ENCODE assay signal across 28 cellular contexts in the genomic region with DNA sequence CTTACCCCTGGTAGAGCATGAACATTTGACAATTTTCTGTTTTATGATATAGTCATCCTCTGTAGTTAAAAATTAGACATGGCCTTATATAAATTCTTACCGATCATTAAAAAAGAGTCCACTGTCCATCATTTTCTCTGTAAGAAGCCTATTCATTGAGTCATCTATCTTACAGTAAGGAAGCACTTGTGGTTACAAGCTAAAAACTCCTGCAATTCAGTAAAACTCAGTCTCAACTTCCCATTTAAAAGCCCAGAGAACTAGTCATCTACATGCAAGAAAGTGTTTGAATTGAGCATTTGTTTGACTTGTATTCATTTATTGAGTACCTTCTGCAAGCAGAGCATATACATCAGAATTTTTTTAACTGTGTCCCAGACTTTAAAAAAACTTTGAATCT.
DNase-seq lines count a peak whose midpoint lies in the region; ATAC-seq, FAIRE-seq and TF ChIP-seq lines count a peak whose summit lies in the region.
"Had no signal": no experiment of that assay in that cellular context is flagged by ENCODE, and none has a peak within 500 bp of the region (broad histone marks: within the 10 kb centered on the region; RNA-seq: fewer than 3 reads in every experiment).

No MANE protein-coding gene starts in this region.

- peaks cover 2% of the 10 kb centered on the region for H3K27me3 Mint-ChIP-seq in activated T-helper 1 cell treated with anti-CD3 and anti-CD28 coated beads, Interleukin-12 subunit alpha, Interleukin-12 subunit beta, Interleukin-2, Interleukin-4 antibody, amounts not matched to agents 30 ng/mL and 10 ng/mL and 1 ng/mL, durations not matched to agents 14 hours and 24 hours and 36 hours (ENCODE audit: insufficient read depth)

- no peak for FAIRE-seq in bronchial epithelial cell (lab: Jason Lieb, UNC)
- FAIRE-seq: GM12892 had no signal

- intact Hi-C loops in activated T-helper 1 cell treated with anti-CD3 and anti-CD28 coated beads, Interleukin-12 subunit alpha, Interleukin-12 subunit beta, Interleukin-2, Interleukin-4 antibody, amounts not matched to agents 30 ng/mL and 10 ng/mL and 1 ng/mL, durations not matched to agents 14 hours and 24 hours and 36 hours (cut with micrococcal nuclease) = no loop called here
- intact Hi-C loops in lower leg skin (cut with DNase I; ENCODE audit: low total_unique reads) = no loop called here

- no peak overlapping the region for H3K4me3 ChIP-seq in bronchial epithelial cell (ENCODE audit: low read depth, low read length)
- no peak overlapping the region for H3K4me3 ChIP-seq in tibial nerve
- H3K4me3 ChIP-seq in lower leg skin (ENCODE audit: low read depth, poor library complexity, severe bottlenecking) = no peak overlapping the region
- H3K4me3 ChIP-seq: prostate gland, suprapubic skin had no signal

- 42 to 64% methylated on average over 1 of the region's 1 CpG for WGBS in tibial nerve, 2 donors
- WGBS in lower leg skin, 2 donors = 86 to 91% methylated on average over 1 of the region's 1 CpG

- H3K27ac Mint-ChIP-seq in activated T-helper 1 cell treated with anti-CD3 and anti-CD28 coated beads, Interleukin-12 subunit alpha, Interleukin-12 subunit beta, Interleukin-2, Interleukin-4 antibody, amounts not matched to agents 30 ng/mL and 10 ng/mL and 1 ng/mL, durations not matched to agents 14 hours and 24 hours and 36 hours = no peak overlapping the region
- H3K27ac Mint-ChIP-seq: activated CD4-positive, alpha-beta memory T cell treated with anti-CD3 and anti-CD28 coated beads, Interleukin-2, amount 10 ng/mL, durations not matched to agents 7 days and 5 days; activated naive CD4-positive, alpha-beta T cell treated with anti-CD3 and anti-CD28 coated beads, Interleukin-2, amount 50 U/mL, for 72 hours; activated T-helper 17 cell treated with anti-CD3 and anti-CD28 coated beads, Interleukin-2, amount 50 U/mL, for 72 hours; CD4-positive, CD25-positive, alpha-beta regulatory T cell; effector memory CD8-positive, alpha-beta T cell; HFFc6; memory B cell had no signal

- ATAC-seq in GM18498 (IDR thresholded peaks at IDR 0.05; ENCODE audit: unreplicated experiment) = no peak
- ATAC-seq: activated naive CD4-positive, alpha-beta T cell treated with anti-CD3 and anti-CD28 coated beads, Interleukin-2, amount 50 U/mL, for 72 hours; activated T-helper 17 cell treated with anti-CD3 and anti-CD28 coated beads, Interleukin-2, amount 50 U/mL, for 72 hours; effector memory CD8-positive, alpha-beta T cell; left colon had no signal

- H3K27me3 ChIP-seq in bronchial epithelial cell (ENCODE audit: control insufficient read depth, insufficient read depth, low read length) = no peaks in the 10 kb centered on the region
- H3K27me3 ChIP-seq in tibial nerve = no peaks in the 10 kb centered on the region
- H3K27me3 ChIP-seq: suprapubic skin had no signal

- H3K27ac ChIP-seq in tibial nerve = no peak overlapping the region
- H3K27ac ChIP-seq: prostate gland, suprapubic skin had no signal

- no peak overlapping the region for H3K4me3 Mint-ChIP-seq in activated T-helper 1 cell treated with anti-CD3 and anti-CD28 coated beads, Interleukin-12 subunit alpha, Interleukin-12 subunit beta, Interleukin-2, Interleukin-4 antibody, amounts not matched to agents 30 ng/mL and 10 ng/mL and 1 ng/mL, durations not matched to agents 14 hours and 24 hours and 36 hours
- H3K4me3 Mint-ChIP-seq: activated CD4-positive, alpha-beta memory T cell treated with anti-CD3 and anti-CD28 coated beads, Interleukin-2, amount 10 ng/mL, durations not matched to agents 7 days and 5 days; activated T-helper 17 cell treated with anti-CD3 and anti-CD28 coated beads, Interleukin-2, amount 50 U/mL, for 72 hours; CD4-positive, CD25-positive, alpha-beta regulatory T cell; effector memory CD8-positive, alpha-beta T cell; HFFc6; memory B cell had no signal

- TF ChIP-seq CTCF in bronchial epithelial cell (IDR thresholded peaks at IDR 0.05; ENCODE audit: insufficient read depth, low read length, severe bottlenecking) (no peak), tibial nerve (IDR thresholded peaks at IDR 0.05) (no peak), lower leg skin (IDR thresholded peaks at IDR 0.05) (no peak)

- TF ChIP-seq POLR2A in tibial nerve (IDR thresholded peaks at IDR 0.05) = no peak
- TF ChIP-seq POLR2A in lower leg skin (IDR thresholded peaks at IDR 0.05) = no peak

- peaks cover 18% of the 10 kb centered on the region for H3K4me1 Mint-ChIP-seq in activated T-helper 1 cell treated with anti-CD3 and anti-CD28 coated beads, Interleukin-12 subunit alpha, Interleukin-12 subunit beta, Interleukin-2, Interleukin-4 antibody, amounts not matched to agents 30 ng/mL and 10 ng/mL and 1 ng/mL, durations not matched to agents 14 hours and 24 hours and 36 hours (ENCODE audit: low read depth)
- H3K4me1 Mint-ChIP-seq: CD4-positive, CD25-positive, alpha-beta regulatory T cell; memory B cell had no signal

- no peaks in the 10 kb centered on the region for H3K4me1 ChIP-seq in tibial nerve
- H3K4me1 ChIP-seq: prostate gland, suprapubic skin had no signal

- H3K36me3 ChIP-seq in bronchial epithelial cell (ENCODE audit: control insufficient read depth, insufficient read depth, low read length) = no peaks in the 10 kb centered on the region
- no peaks in the 10 kb centered on the region for H3K36me3 ChIP-seq in tibial nerve
- H3K36me3 ChIP-seq: prostate gland, suprapubic skin had no signal

- H3K36me3 Mint-ChIP-seq in activated T-helper 1 cell treated with anti-CD3 and anti-CD28 coated beads, Interleukin-12 subunit alpha, Interleukin-12 subunit beta, Interleukin-2, Interleukin-4 antibody, amounts not matched to agents 30 ng/mL and 10 ng/mL and 1 ng/mL, durations not matched to agents 14 hours and 24 hours and 36 hours (ENCODE audit: low read depth) = no peaks in the 10 kb centered on the region
- H3K36me3 Mint-ChIP-seq: CD4-positive, CD25-positive, alpha-beta regulatory T cell; memory B cell had no signal

- H3K9me3 Mint-ChIP-seq in activated T-helper 1 cell treated with anti-CD3 and anti-CD28 coated beads, Interleukin-12 subunit alpha, Interleukin-12 subunit beta, Interleukin-2, Interleukin-4 antibody, amounts not matched to agents 30 ng/mL and 10 ng/mL and 1 ng/mL, durations not matched to agents 14 hours and 24 hours and 36 hours = peaks cover 4% of the 10 kb centered on the region
- H3K9me3 Mint-ChIP-seq: effector memory CD8-positive, alpha-beta T cell; HFFc6 had no signal

- no peak for TF ChIP-seq EP300 in tibial nerve (IDR thresholded peaks at IDR 0.05)

- DNase-seq in SKM-1 treated with dmso at 0.1 percent for 144 hours (lab: John Stamatoyannopoulos, UW; ENCODE audit: unreplicated experiment) (peak; percentile 2), SKM-1 (lab: John Stamatoyannopoulos, UW; ENCODE audit: unreplicated experiment) (no peak), NOMO-1 treated with dmso at 0.1 percent for 144 hours (lab: John Stamatoyannopoulos, UW; ENCODE audit: unreplicated experiment) (peak; percentile 29), bronchial epithelial cell (ENCODE audit: low read depth) (peak; percentile 32), tibial nerve (ENCODE audit: low spot score in 2 of 2) (no peak), lower leg skin (ENCODE audit: low spot score in 2 of 2) (no peak)
- DNase-seq in activated T-helper 1 cell treated with anti-CD3 and anti-CD28 coated beads, Interleukin-12 subunit alpha, Interleukin-12 subunit beta, Interleukin-2, Interleukin-4 antibody, amounts not matched to agents 30 ng/mL and 10 ng/mL and 1 ng/mL, durations not matched to agents 14 hours and 24 hours and 36 hours (ENCODE audit: low spot score) = no peak
- DNase-seq: 8988T; activated CD4-positive, alpha-beta memory T cell treated with anti-CD3 and anti-CD28 coated beads, Interleukin-2, amount 10 ng/mL, durations not matched to agents 7 days and 5 days; activated CD4-positive, CD25-positive, alpha-beta regulatory T cell; activated CD8-positive, alpha-beta memory T cell treated with anti-CD3 and anti-CD28 coated beads, Interleukin-2, amount 50 U/mL, for 48 hours; CD4-positive, CD25-positive, alpha-beta regulatory T cell; cortex of kidney; effector memory CD8-positive, alpha-beta T cell; foreskin fibroblast; HFFc6; left colon; NCI-H1105 treated with DMSO at 0.1 percent for 48 hours; NCI-H2029; NCI-H69; stimulated activated naive CD4-positive, alpha-beta T cell had no signal

- no peaks in the 10 kb centered on the region for H3K9me3 ChIP-seq in tibial nerve
- H3K9me3 ChIP-seq: prostate gland, suprapubic skin had no signal

Comparison
In these comparisons a context has a peak if more than half of its experiments do, and no peak if none do; other contexts are left out.
1. DNase-seq: peak in SKM-1 treated with dmso at 0.1 percent for 144 hours (single experiment), NOMO-1 treated with dmso at 0.1 percent for 144 hours (single experiment) and bronchial epithelial cell (single experiment); none in SKM-1 (single experiment), tibial nerve (0 of 2), activated T-helper 1 cell treated with anti-CD3 and anti-CD28 coated beads, Interleukin-12 subunit alpha, Interleukin-12 subunit beta, Interleukin-2, Interleukin-4 antibody, amounts not matched to agents 30 ng/mL and 10 ng/mL and 1 ng/mL, durations not matched to agents 14 hours and 24 hours and 36 hours (single experiment) and lower leg skin (0 of 2).